Comparison of ENCODE assay signal across 1 cellular context in genomic region chr20:33490023-33490933, GRCh38.
A peak's percentile ranks its signal among the peaks of the same experiment; 100 is the strongest.
TF ChIP-seq lines count a peak whose summit lies in the region.

Gene CBFA2T2, plus strand, starts transcription at chr20:33490096. Its CDS starts 172 bp downstream, at chr20:33490268.

TF ChIP-seq in K562, 482 proteins besides CTCF, POLR2A, EP300 and RAD21 (continued from another document and continues in another):
- TF ChIP-seq ZNF277 (CRISPR knock-in tag; IDR thresholded peaks at IDR 0.05; ENCODE audit: borderline replicate concordance) (no peak), RBM25 (IDR thresholded peaks at IDR 0.05; ENCODE audit: low read depth, low read length, severe bottlenecking) (peak; percentile 75), TOE1 (IDR thresholded peaks at IDR 0.05; ENCODE audit: borderline replicate concordance) (no peak), TOE1 (CRISPR knock-in tag; IDR thresholded peaks at IDR 0.05; ENCODE audit: borderline replicate concordance, low read depth) (no peak), LARP7 (IDR thresholded peaks at IDR 0.05) (no peak), ATF4 (CRISPR knock-in tag; IDR thresholded peaks at IDR 0.05) (no peak), HNRNPLL (IDR thresholded peaks at IDR 0.05; ENCODE audit: low read depth, low read length, poor library complexity, severe bottlenecking) (peak; percentile 66), NONO (IDR thresholded peaks at IDR 0.05; ENCODE audit: low read depth in 2 of 2, low read length in 1 of 2) (peak; percentile 58 to 68; a peak in 2 of 4 replicates), HDAC8 (tag; IDR thresholded peaks at IDR 0.05) (no peak), DACH1 (IDR thresholded peaks at IDR 0.05; ENCODE audit: partially characterized antibody) (peak; percentile 9), SOX6 (IDR thresholded peaks at IDR 0.05) (peak; percentile 11; the same call in 1 of the 2 replicates), ATF2 (CRISPR knock-in tag; IDR thresholded peaks at IDR 0.05) (no peak), CBX1 (IDR thresholded peaks at IDR 0.05; ENCODE audit: low read depth) (peak; percentile 87), MYC (IDR thresholded peaks at IDR 0.05; ENCODE audit: low read depth, low read length) (no peak; the same call in 1 of the 2 replicates), MYC (CRISPR knock-in tag; IDR thresholded peaks at IDR 0.05; ENCODE audit: borderline replicate concordance, low read depth) (no peak), HDAC1 (IDR thresholded peaks at IDR 0.05) (0 out of 4 replicates have a peak, but pooled peaks have one; percentile 36 to 61), ESRRB (CRISPR knock-in tag; IDR thresholded peaks at IDR 0.05; ENCODE audit: borderline replicate concordance) (no peak), PRPF4 (IDR thresholded peaks at IDR 0.05; ENCODE audit: insufficient read depth, low read depth, low read length, poor library complexity, severe bottlenecking) (no peak), E2F8 (IDR thresholded peaks at IDR 0.05; ENCODE audit: low read depth, partially characterized antibody) (no peak), ZNF12 (CRISPR knock-in tag; IDR thresholded peaks at IDR 0.05) (peak; percentile 62; the same call in 1 of the 2 replicates), ZNF609 (CRISPR knock-in tag; IDR thresholded peaks at IDR 0.05; ENCODE audit: borderline replicate concordance) (no peak), ARID1B (IDR thresholded peaks at IDR 0.05) (no peak), GMEB1 (CRISPR knock-in tag; IDR thresholded peaks at IDR 0.05) (peak; percentile 48; the same call in 1 of the 2 replicates), U2AF2 (optimal IDR thresholded peaks at IDR 0.05; ENCODE audit: low read depth, low read length) (no peak), ZBTB40 (IDR thresholded peaks at IDR 0.05) (no peak), ZBTB40 (CRISPR knock-in tag; IDR thresholded peaks at IDR 0.05) (no peak), PRDM10 (IDR thresholded peaks at IDR 0.05; ENCODE audit: partially characterized antibody) (peak; percentile 6)
